Comparison of ENCODE assay signal across 8 cellular contexts in the genomic region with DNA sequence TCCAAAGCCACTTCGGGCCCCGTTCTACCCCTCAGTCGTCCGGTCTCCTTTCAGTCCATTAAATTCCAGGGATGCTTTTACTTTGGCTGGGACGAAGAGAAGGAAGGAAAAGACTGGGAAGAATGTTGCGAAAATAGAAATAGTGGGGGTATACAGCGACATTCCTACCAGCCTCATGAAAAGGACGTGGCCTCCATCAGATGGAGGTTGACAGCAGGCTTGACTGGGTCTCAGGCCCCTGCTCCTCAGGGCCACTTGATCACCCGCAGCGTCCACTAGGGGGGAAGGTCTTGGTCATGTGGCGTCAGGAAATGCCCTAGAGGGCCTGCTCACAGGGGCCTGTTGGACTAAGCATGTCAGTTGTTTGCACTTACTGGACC. TPM values are rescaled to one million over a fixed set of nuclear protein-coding genes. Genes with fewer than 3 reads are reported as not detected.
DNase-seq lines count a peak whose midpoint lies in the region; ATAC-seq and TF ChIP-seq lines count a peak whose summit lies in the region.

No MANE protein-coding gene starts in this region.

- peaks cover 37% of the 10 kb centered on the region for H3K79me2 ChIP-seq in GM23248 (ENCODE audit: insufficient read depth)

- in situ Hi-C loops in GM23248 (cut with MboI) (no loop called here), KBM-7 (cut with MboI; ENCODE audit: low pct_unique_long_range_greater_than_20kb, low sequenced_read_pairs) (no loop called here)

- peaks cover 30% of the 10 kb centered on the region for H3F3A ChIP-seq in GM23248 (ENCODE audit: insufficient read depth)

- no peaks in the 10 kb centered on the region for H3K9me3 Mint-ChIP-seq in stimulated activated effector memory CD8-positive, alpha-beta T cell treated with anti-CD3 and anti-CD28 coated beads, Interleukin-12 subunit alpha, Interleukin-12 subunit beta, amount 100 ng/mL, for 72 hours

- DNase-seq in SIG-M5 treated with dmso at 0.1 percent for 504 hours (lab: John Stamatoyannopoulos, UW; ENCODE audit: unreplicated experiment) (peak; percentile 50), SIG-M5 (lab: John Stamatoyannopoulos, UW) (no peak), GM23248 (peak; percentile 84), KBM-7 (peak; percentile 69), dedifferentiated amniotic fluid mesenchymal stem cell (ENCODE audit: extremely low spot score) (peak; percentile 67)
- DNase-seq in stimulated activated effector memory CD8-positive, alpha-beta T cell treated with anti-CD3 and anti-CD28 coated beads, Interleukin-12 subunit alpha, Interleukin-12 subunit beta, amount 100 ng/mL, for 72 hours (ENCODE audit: low spot score in 2 of 2) = no peak

- H3K27ac ChIP-seq in GM23248 (peak overlapping the region; percentile 99), layer of hippocampus (ENCODE audit: low read depth, low read length) (peak overlapping the region; percentile 94)

- no peaks in the 10 kb centered on the region for H3K9me3 ChIP-seq in GM23248 (ENCODE audit: low read depth)

- no peak overlapping the region for H3K4me3 Mint-ChIP-seq in stimulated activated effector memory CD8-positive, alpha-beta T cell treated with anti-CD3 and anti-CD28 coated beads, Interleukin-12 subunit alpha, Interleukin-12 subunit beta, amount 100 ng/mL, for 72 hours

- H3K4me1 ChIP-seq in GM23248 (ENCODE audit: insufficient read depth) = peaks cover 26% of the 10 kb centered on the region

- peak overlapping the region; percentile 98 for H3K9ac ChIP-seq in GM23248

- no peaks in the 10 kb centered on the region for H3K36me3 ChIP-seq in GM23248 (ENCODE audit: low read depth)

- peaks cover 5% of the 10 kb centered on the region for H3K4me1 Mint-ChIP-seq in stimulated activated effector memory CD8-positive, alpha-beta T cell treated with anti-CD3 and anti-CD28 coated beads, Interleukin-12 subunit alpha, Interleukin-12 subunit beta, amount 100 ng/mL, for 72 hours

- peak overlapping the region; percentile 97 for H2AFZ ChIP-seq in GM23248

- H3K4me2 ChIP-seq in GM23248 (ENCODE audit: unreplicated experiment) = peak overlapping the region; percentile 95

- no peaks in the 10 kb centered on the region for H3K9me2 ChIP-seq in GM23248 (ENCODE audit: insufficient read depth)

- peaks cover 5% of the 10 kb centered on the region for H3K36me3 Mint-ChIP-seq in stimulated activated effector memory CD8-positive, alpha-beta T cell treated with anti-CD3 and anti-CD28 coated beads, Interleukin-12 subunit alpha, Interleukin-12 subunit beta, amount 100 ng/mL, for 72 hours

- H4K20me1 ChIP-seq in GM23248 (ENCODE audit: insufficient read depth) = 0 out of 2 replicates have a peak, but pooled peaks cover 6% of the 10 kb centered on the region

- ATAC-seq in SK-N-SH treated with all-trans-retinoic acid at 6 μM for 48 hours = peak; percentile 63
- peak; percentile 35 for ATAC-seq in stimulated activated effector memory CD8-positive, alpha-beta T cell treated with anti-CD3 and anti-CD28 coated beads, Interleukin-12 subunit alpha, Interleukin-12 subunit beta, amount 100 ng/mL, for 72 hours

- H3K27ac Mint-ChIP-seq in stimulated activated effector memory CD8-positive, alpha-beta T cell treated with anti-CD3 and anti-CD28 coated beads, Interleukin-12 subunit alpha, Interleukin-12 subunit beta, amount 100 ng/mL, for 72 hours = no peak overlapping the region

- peak overlapping the region; percentile 90 for H3K4me3 ChIP-seq in GM23248

- 1 to 5% methylated on average over 11 of the region's 11 CpGs for WGBS in GM23248 (ENCODE audit: low coverage in 1 of 2, low lambda C conversion rate in 2 of 2, missing lambda C conversion rate in 2 of 2), 2 experiments

- H3K27me3 ChIP-seq in GM23248 (replicated peaks; ENCODE audit: insufficient read depth) = no peaks in the 10 kb centered on the region
- H3K27me3 ChIP-seq in layer of hippocampus (ENCODE audit: control insufficient read depth, insufficient read depth, low read length) = no peaks in the 10 kb centered on the region

TF ChIP-seq in SK-N-SH treated with all-trans-retinoic acid at 6 μM for 48 hours, 23 proteins besides CTCF, POLR2A, EP300 and RAD21:
- TF ChIP-seq, protein P1, sequence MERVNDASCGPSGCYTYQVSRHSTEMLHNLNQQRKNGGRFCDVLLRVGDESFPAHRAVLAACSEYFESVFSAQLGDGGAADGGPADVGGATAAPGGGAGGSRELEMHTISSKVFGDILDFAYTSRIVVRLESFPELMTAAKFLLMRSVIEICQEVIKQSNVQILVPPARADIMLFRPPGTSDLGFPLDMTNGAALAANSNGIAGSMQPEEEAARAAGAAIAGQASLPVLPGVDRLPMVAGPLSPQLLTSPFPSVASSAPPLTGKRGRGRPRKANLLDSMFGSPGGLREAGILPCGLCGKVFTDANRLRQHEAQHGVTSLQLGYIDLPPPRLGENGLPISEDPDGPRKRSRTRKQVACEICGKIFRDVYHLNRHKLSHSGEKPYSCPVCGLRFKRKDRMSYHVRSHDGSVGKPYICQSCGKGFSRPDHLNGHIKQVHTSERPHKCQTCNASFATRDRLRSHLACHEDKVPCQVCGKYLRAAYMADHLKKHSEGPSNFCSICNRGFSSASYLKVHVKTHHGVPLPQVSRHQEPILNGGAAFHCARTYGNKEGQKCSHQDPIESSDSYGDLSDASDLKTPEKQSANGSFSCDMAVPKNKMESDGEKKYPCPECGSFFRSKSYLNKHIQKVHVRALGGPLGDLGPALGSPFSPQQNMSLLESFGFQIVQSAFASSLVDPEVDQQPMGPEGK (CRISPR knock-in tag; IDR thresholded peaks at IDR 0.05; ENCODE audit: borderline replicate concordance) = no peak
- no peak for TF ChIP-seq CREB5 (CRISPR knock-in tag; IDR thresholded peaks at IDR 0.05; ENCODE audit: low read depth)
- no peak for TF ChIP-seq ZFP3 (CRISPR knock-in tag; IDR thresholded peaks at IDR 0.05)
- 0 out of 2 replicates have a peak, but pooled peaks have one; percentile 31 for TF ChIP-seq ZNF70 (CRISPR knock-in tag; IDR thresholded peaks at IDR 0.05)
- no peak for TF ChIP-seq BACH2 (CRISPR knock-in tag; IDR thresholded peaks at IDR 0.05; ENCODE audit: borderline replicate concordance)
- TF ChIP-seq ZNF565 (CRISPR knock-in tag; conservative IDR thresholded peaks at IDR 0.05; ENCODE audit: low read depth) = no peak
- TF ChIP-seq SNAI2 (CRISPR knock-in tag; IDR thresholded peaks at IDR 0.05) = peak; percentile 82; the same call in 1 of the 2 replicates
- no peak for TF ChIP-seq PPARA (CRISPR knock-in tag; IDR thresholded peaks at IDR 0.05; ENCODE audit: borderline replicate concordance)
- TF ChIP-seq, protein P2, sequence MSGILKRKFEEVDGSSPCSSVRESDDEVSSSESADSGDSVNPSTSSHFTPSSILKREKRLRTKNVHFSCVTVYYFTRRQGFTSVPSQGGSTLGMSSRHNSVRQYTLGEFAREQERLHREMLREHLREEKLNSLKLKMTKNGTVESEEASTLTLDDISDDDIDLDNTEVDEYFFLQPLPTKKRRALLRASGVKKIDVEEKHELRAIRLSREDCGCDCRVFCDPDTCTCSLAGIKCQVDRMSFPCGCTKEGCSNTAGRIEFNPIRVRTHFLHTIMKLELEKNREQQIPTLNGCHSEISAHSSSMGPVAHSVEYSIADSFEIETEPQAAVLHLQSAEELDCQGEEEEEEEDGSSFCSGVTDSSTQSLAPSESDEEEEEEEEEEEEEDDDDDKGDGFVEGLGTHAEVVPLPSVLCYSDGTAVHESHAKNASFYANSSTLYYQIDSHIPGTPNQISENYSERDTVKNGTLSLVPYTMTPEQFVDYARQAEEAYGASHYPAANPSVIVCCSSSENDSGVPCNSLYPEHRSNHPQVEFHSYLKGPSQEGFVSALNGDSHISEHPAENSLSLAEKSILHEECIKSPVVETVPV (CRISPR knock-in tag; IDR thresholded peaks at IDR 0.05) = no peak
- no peak for TF ChIP-seq ESRRG (CRISPR knock-in tag; IDR thresholded peaks at IDR 0.05)
- no peak for TF ChIP-seq GLIS3 (CRISPR knock-in tag; IDR thresholded peaks at IDR 0.05)
- TF ChIP-seq RARB (CRISPR knock-in tag; IDR thresholded peaks at IDR 0.05) = no peak
- no peak for TF ChIP-seq OSR1 (CRISPR knock-in tag; IDR thresholded peaks at IDR 0.05)
- TF ChIP-seq, protein P3, sequence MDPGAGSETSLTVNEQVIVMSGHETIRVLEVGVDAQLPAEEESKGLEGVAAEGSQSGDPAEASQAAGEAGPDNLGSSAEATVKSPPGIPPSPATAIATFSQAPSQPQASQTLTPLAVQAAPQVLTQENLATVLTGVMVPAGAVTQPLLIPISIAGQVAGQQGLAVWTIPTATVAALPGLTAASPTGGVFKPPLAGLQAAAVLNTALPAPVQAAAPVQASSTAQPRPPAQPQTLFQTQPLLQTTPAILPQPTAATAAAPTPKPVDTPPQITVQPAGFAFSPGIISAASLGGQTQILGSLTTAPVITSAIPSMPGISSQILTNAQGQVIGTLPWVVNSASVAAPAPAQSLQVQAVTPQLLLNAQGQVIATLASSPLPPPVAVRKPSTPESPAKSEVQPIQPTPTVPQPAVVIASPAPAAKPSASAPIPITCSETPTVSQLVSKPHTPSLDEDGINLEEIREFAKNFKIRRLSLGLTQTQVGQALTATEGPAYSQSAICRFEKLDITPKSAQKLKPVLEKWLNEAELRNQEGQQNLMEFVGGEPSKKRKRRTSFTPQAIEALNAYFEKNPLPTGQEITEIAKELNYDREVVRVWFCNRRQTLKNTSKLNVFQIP (CRISPR knock-in tag; IDR thresholded peaks at IDR 0.05; ENCODE audit: borderline replicate concordance, low read depth) = no peak
- TF ChIP-seq CSDC2 (CRISPR knock-in tag; IDR thresholded peaks at IDR 0.05) = peak; percentile 36; the same call in 1 of the 2 replicates
- no peak for TF ChIP-seq ZNF8 (CRISPR knock-in tag; IDR thresholded peaks at IDR 0.05)
- no peak for TF ChIP-seq ZFP30 (CRISPR knock-in tag; IDR thresholded peaks at IDR 0.05)
- TF ChIP-seq ZC3H10 (CRISPR knock-in tag; IDR thresholded peaks at IDR 0.05) = no peak

RNA-seq across cellular contexts. Expression of gene ANKRD50, which starts 0.7 kb away (rescaled TPM):
- total RNA-seq in GM23248 (2014; rRNA removed; shearing (Covaris generic)) = 16.4 and 18.7 TPM in 2 replicates
- polyA plus RNA-seq in GM23248 (2016; fragmentation: Nextera tagmentation; extraction: Ambion mirVana) = 5.4 and 6.2 TPM in 2 replicates

Comparison
In these comparisons a context has a peak if more than half of its experiments do, and no peak if none do; other contexts are left out.
1. DNase-seq: peak in SIG-M5 treated with dmso at 0.1 percent for 504 hours (single experiment), GM23248 (single experiment), KBM-7 (single experiment) and dedifferentiated amniotic fluid mesenchymal stem cell (single experiment); none in SIG-M5 (single experiment) and stimulated activated effector memory CD8-positive, alpha-beta T cell treated with anti-CD3 and anti-CD28 coated beads, Interleukin-12 subunit alpha, Interleukin-12 subunit beta, amount 100 ng/mL, for 72 hours (0 of 2).